ENCODE assay signal across 13 cellular contexts in genomic region chr3:46966811-46967210, GRCh38. TPM values are rescaled to one million over a fixed set of nuclear protein-coding genes. Genes with fewer than 3 reads are reported as not detected.
DNase-seq lines count a peak whose midpoint lies in the region; ATAC-seq, FAIRE-seq and TF ChIP-seq lines count a peak whose summit lies in the region.
"Had no signal": no experiment of that assay in that cellular context is flagged by ENCODE, and none has a peak within 500 bp of the region (broad histone marks: within the 10 kb centered on the region; RNA-seq: fewer than 3 reads in every experiment).

No MANE protein-coding gene starts in this region.

- H4K20me1 ChIP-seq in keratinocyte (ENCODE audit: control insufficient read depth, extremely low read depth, insufficient read depth, low read length), result peaks cover 52% of the 10 kb centered on the region

- peaks cover 32% of the 10 kb centered on the region for H3K4me1 ChIP-seq in keratinocyte (ENCODE audit: control insufficient read depth, extremely low read depth, insufficient read depth, low read length)

- no peak; the same call in 1 of the 2 replicates for TF ChIP-seq CTCF in VCaP (conservative IDR thresholded peaks at IDR 0.05)
- TF ChIP-seq CTCF in keratinocyte (optimal IDR thresholded peaks at IDR 0.05 in 1 of 3, IDR thresholded peaks at IDR 0.05 in 1 of 3, conservative IDR thresholded peaks at IDR 0.05 in 1 of 3; ENCODE audit: extremely low read depth in 1 of 3, insufficient read depth in 2 of 3, low read length in 3 of 3), result peak in 1 of 3 experiments; percentile 18

- H3K9me3 ChIP-seq in keratinocyte (ENCODE audit: control insufficient read depth, low read depth, low read length), result no peaks in the 10 kb centered on the region

- H3K4me3 ChIP-seq in keratinocyte (ENCODE audit: control insufficient read depth in 2 of 3, extremely low read depth in 1 of 3, insufficient read depth in 2 of 3, low read depth in 1 of 3, low read length in 3 of 3), result no peak overlapping the region
- H3K4me3 ChIP-seq: cardiac muscle cell had no signal

- no peaks in the 10 kb centered on the region for H3K27me3 ChIP-seq in keratinocyte (ENCODE audit: control insufficient read depth, extremely low read depth, insufficient read depth, low read length)
- H3K27me3 ChIP-seq: cardiac muscle cell had no signal

- H3K36me3 ChIP-seq in keratinocyte (ENCODE audit: control insufficient read depth in 2 of 2, extremely low read depth in 1 of 2, insufficient read depth in 2 of 2, low read length in 2 of 2), result peaks cover 17 to 26% of the 10 kb centered on the region in 2 experiments
- H3K36me3 ChIP-seq: cardiac muscle cell had no signal

- dilution Hi-C loops in keratinocyte (cut with MboI; ENCODE audit: extremely low pct_ligation_motif_present, low sequenced_read_pairs), result no loop called here

- no peaks in the 10 kb centered on the region for H3K27me3 Mint-ChIP-seq in activated T-cell treated with anti-CD3 and anti-CD28 coated beads, Interleukin-2, amount 50 U/mL, for 24 hours
- no peaks in the 10 kb centered on the region for H3K27me3 Mint-ChIP-seq in stimulated activated naive CD8-positive, alpha-beta T cell treated with anti-CD3 and anti-CD28 coated beads, Interleukin-15, amount 100 ng/mL, for 72 hours

- ATAC-seq in stimulated activated naive CD8-positive, alpha-beta T cell treated with anti-CD3 and anti-CD28 coated beads, Interleukin-15, amount 100 ng/mL, for 72 hours, result peak; percentile 69
- no peak for ATAC-seq in HG02885 (IDR thresholded peaks at IDR 0.05; ENCODE audit: poor library complexity, unreplicated experiment)
- ATAC-seq in GM18520 (IDR thresholded peaks at IDR 0.05; ENCODE audit: unreplicated experiment), result no peak

- FAIRE-seq in keratinocyte (lab: Jason Lieb, UNC), result peak; percentile 63
- FAIRE-seq: frontal cortex had no signal

- no peak overlapping the region for H2AFZ ChIP-seq in keratinocyte (ENCODE audit: control insufficient read depth, low read length)

- no peak overlapping the region for H3K4me3 Mint-ChIP-seq in activated T-cell treated with anti-CD3 and anti-CD28 coated beads, Interleukin-2, amount 50 U/mL, for 24 hours
- H3K4me3 Mint-ChIP-seq in stimulated activated naive CD8-positive, alpha-beta T cell treated with anti-CD3 and anti-CD28 coated beads, Interleukin-15, amount 100 ng/mL, for 72 hours, result peak overlapping the region in 1 of 2 donors; percentile 37

- H3K4me2 ChIP-seq in keratinocyte (ENCODE audit: control insufficient read depth, extremely low read depth, insufficient read depth, low read depth, low read length), result no peak overlapping the region

- H3K27ac Mint-ChIP-seq in activated T-cell treated with anti-CD3 and anti-CD28 coated beads, Interleukin-2, amount 50 U/mL, for 24 hours, result peak overlapping the region; percentile 76
- H3K27ac Mint-ChIP-seq in stimulated activated naive CD8-positive, alpha-beta T cell treated with anti-CD3 and anti-CD28 coated beads, Interleukin-15, amount 100 ng/mL, for 72 hours, result peak overlapping the region; percentile 59 to 86

- H3K79me2 ChIP-seq in keratinocyte (ENCODE audit: control insufficient read depth, insufficient read depth, low read length), result peaks cover 82% of the 10 kb centered on the region

- no peak for DNase-seq in activated T-cell treated with anti-CD3 and anti-CD28 coated beads, Interleukin-2, amount 50 U/mL, for 24 hours
- DNase-seq in activated T-cell treated with anti-CD3 and anti-CD28 coated beads, Interleukin-2, amount 50 U/mL, for 1 hour, result no peak
- DNase-seq in keratinocyte (ENCODE audit: low read depth, low spot score), result no peak
- no peak for DNase-seq in stimulated activated naive CD8-positive, alpha-beta T cell treated with anti-CD3 and anti-CD28 coated beads, Interleukin-15, amount 100 ng/mL, for 72 hours
- DNase-seq in middle frontal gyrus (ENCODE audit: extremely low spot score, low spot score), result no peak
- DNase-seq: activated CD4-positive, alpha-beta T cell treated with anti-CD3 and anti-CD28 coated beads, Interleukin-2, amount 50 U/mL, for 4 hours; mammary epithelial cell; NCI-H2029 had no signal

- no peak overlapping the region for H3K9ac ChIP-seq in keratinocyte (ENCODE audit: control insufficient read depth, extremely low read depth, insufficient read depth, low read length)

- no peaks in the 10 kb centered on the region for H3K9me3 Mint-ChIP-seq in activated T-cell treated with anti-CD3 and anti-CD28 coated beads, Interleukin-2, amount 50 U/mL, for 24 hours
- H3K9me3 Mint-ChIP-seq in stimulated activated naive CD8-positive, alpha-beta T cell treated with anti-CD3 and anti-CD28 coated beads, Interleukin-15, amount 100 ng/mL, for 72 hours, result no peaks in the 10 kb centered on the region

- H3K27ac ChIP-seq in VCaP (peak overlapping the region; percentile 18; the same call in 1 of the 2 replicates), keratinocyte (ENCODE audit: control insufficient read depth, insufficient read depth, low read length) (no peak overlapping the region)
- H3K27ac ChIP-seq: cardiac muscle cell had no signal

- peaks cover 5% of the 10 kb centered on the region for H3K9me1 ChIP-seq in keratinocyte (ENCODE audit: control insufficient read depth, extremely low read depth, insufficient read depth, low read length)

- H3K36me3 Mint-ChIP-seq in activated T-cell treated with anti-CD3 and anti-CD28 coated beads, Interleukin-2, amount 50 U/mL, for 24 hours (ENCODE audit: low read depth), result peaks cover 80% of the 10 kb centered on the region

- H3K4me1 Mint-ChIP-seq in activated T-cell treated with anti-CD3 and anti-CD28 coated beads, Interleukin-2, amount 50 U/mL, for 24 hours (ENCODE audit: low read depth), result peaks cover 86% of the 10 kb centered on the region
- peaks cover 87% of the 10 kb centered on the region for H3K4me1 Mint-ChIP-seq in stimulated activated naive CD8-positive, alpha-beta T cell treated with anti-CD3 and anti-CD28 coated beads, Interleukin-15, amount 100 ng/mL, for 72 hours

RNA-seq across cellular contexts. Expression of gene CCDC12, which starts 9.7 kb away (rescaled TPM):
- 24.0 to 41.9 TPM (median 27.5 TPM) in 3 replicates for polyA plus RNA-seq in keratinocyte
- polyA plus RNA-seq in keratinocyte (2011; ENCODE audit: low read depth), result 31.5 TPM
- polyA plus RNA-seq in keratinocyte (2011; cell fraction: cytosol; rRNA removed), result 16.8 and 27.1 TPM in 2 replicates
- 41.0 and 42.0 TPM in 2 replicates for polyA plus RNA-seq in keratinocyte (2011; cell fraction: nucleus; rRNA removed)
- 34.8 and 39.2 TPM in 2 replicates for polyA plus RNA-seq in keratinocyte (2012; ENCODE audit: low replicate concordance)
- 17.9 to 28.4 TPM (median 25.3 TPM) in 3 replicates for polyA minus RNA-seq in keratinocyte
- polyA minus RNA-seq in keratinocyte (2011; cell fraction: cytosol; rRNA and poly(A)+ RNA removed), result 20.3 TPM
- 17.5 and 18.6 TPM in 2 replicates for polyA minus RNA-seq in keratinocyte (2011; cell fraction: nucleus; rRNA and poly(A)+ RNA removed)

RNA-seq across cellular contexts. Expression of gene NBEAL2, which starts 12.7 kb away (rescaled TPM):
- polyA plus RNA-seq in keratinocyte, result 22.8 to 48.7 TPM (median 28.7 TPM) in 3 replicates
- 192 TPM for polyA plus RNA-seq in keratinocyte (2011; ENCODE audit: low read depth)
- polyA plus RNA-seq in keratinocyte (2011; cell fraction: cytosol; rRNA removed), result 7.7 and 12.7 TPM in 2 replicates
- 208 and 280 TPM in 2 replicates for polyA plus RNA-seq in keratinocyte (2011; cell fraction: nucleus; rRNA removed)
- 36.1 and 107 TPM in 2 replicates for polyA plus RNA-seq in keratinocyte (2012; ENCODE audit: low replicate concordance)
- 53.4 to 109 TPM (median 55.2 TPM) in 3 replicates for polyA minus RNA-seq in keratinocyte
- 23.4 TPM for polyA minus RNA-seq in keratinocyte (2011; cell fraction: cytosol; rRNA and poly(A)+ RNA removed)
- 96.3 and 96.6 TPM in 2 replicates for polyA minus RNA-seq in keratinocyte (2011; cell fraction: nucleus; rRNA and poly(A)+ RNA removed)
